ENCODE assay signal across 13 cellular contexts in the genomic region with DNA sequence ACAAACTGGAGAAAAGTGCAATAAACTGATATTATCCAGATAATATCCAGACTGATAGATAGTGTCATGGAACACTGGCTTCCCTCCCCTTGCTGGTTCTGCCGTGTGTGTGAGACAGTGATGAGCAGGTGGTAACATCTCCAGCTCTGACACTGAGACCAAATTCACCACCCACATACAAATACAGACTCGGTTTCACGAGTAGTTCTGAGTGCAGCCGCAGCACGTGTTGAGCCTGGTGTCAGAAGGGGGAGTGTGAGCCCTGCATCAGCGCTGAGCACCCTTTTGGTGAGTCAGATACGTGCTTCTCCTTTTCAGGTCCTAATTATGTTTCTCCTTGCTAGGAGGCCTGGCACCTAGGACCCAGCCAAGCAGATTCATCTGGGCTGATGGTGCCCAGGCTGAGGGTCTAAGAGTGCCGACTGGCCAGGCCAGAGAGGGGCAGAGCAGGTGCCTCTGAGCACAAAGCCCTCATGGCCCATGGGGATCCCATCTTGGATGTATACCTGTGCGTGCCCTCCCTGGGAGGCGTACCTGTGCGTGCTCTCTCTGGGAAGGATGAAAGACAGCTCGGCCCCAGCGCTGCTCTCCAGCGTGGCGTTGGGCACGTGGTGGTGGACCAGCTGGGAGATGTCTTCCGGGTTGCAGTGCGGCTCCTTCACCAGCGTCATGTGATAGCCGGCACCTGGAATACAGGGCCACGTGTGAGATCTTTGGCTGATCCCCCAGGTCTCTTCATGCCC. TPM values are rescaled to one million over a fixed set of nuclear protein-coding genes. Genes with fewer than 3 reads are reported as not detected.
A peak's percentile ranks its signal among the peaks of the same experiment; 100 is the strongest.
DNase-seq lines count a peak whose midpoint lies in the region; ATAC-seq and TF ChIP-seq lines count a peak whose summit lies in the region.
"Had no signal": no experiment of that assay in that cellular context is flagged by ENCODE, and none has a peak within 500 bp of the region (broad histone marks: within the 10 kb centered on the region; RNA-seq: fewer than 3 reads in every experiment).

No MANE protein-coding gene starts in this region.

- no peaks in the 10 kb centered on the region for H4K20me1 ChIP-seq in Karpas-422 (ENCODE audit: insufficient read depth, low read depth, low read length)

- peaks cover 7 to 16% of the 10 kb centered on the region in 2 donors for H3K4me1 Mint-ChIP-seq in natural killer cell
- H3K4me1 Mint-ChIP-seq: activated naive CD4-positive, alpha-beta T cell treated with anti-CD3 and anti-CD28 coated beads, Interleukin-2, amount 50 U/mL, for 24 hours; GM23338; WTC11 had no signal

- no peaks in the 10 kb centered on the region for H3K27me3 Mint-ChIP-seq in natural killer cell (ENCODE audit: low read depth in 2 of 2)
- H3K27me3 Mint-ChIP-seq: activated naive CD4-positive, alpha-beta T cell treated with anti-CD3 and anti-CD28 coated beads, Interleukin-2, amount 50 U/mL, for 24 hours had no signal

- peak overlapping the region; percentile 40 for H3K4me3 Mint-ChIP-seq in natural killer cell
- H3K4me3 Mint-ChIP-seq: activated naive CD4-positive, alpha-beta T cell treated with anti-CD3 and anti-CD28 coated beads, Interleukin-2, amount 50 U/mL, for 24 hours; GM23338; WTC11 had no signal

- peak; percentile 71 for DNase-seq in Karpas-422
- DNase-seq in natural killer cell, result no peak
- DNase-seq in NCI-H1436 (lab: John Stamatoyannopoulos, UW), result no peak
- no peak for DNase-seq in kidney tubule cell (ENCODE audit: low spot score)
- DNase-seq: dermis blood vessel endothelial cell, NCI-H146 had no signal

- no peaks in the 10 kb centered on the region for H3K36me3 ChIP-seq in Karpas-422 (ENCODE audit: insufficient read depth, low read length)

- H2AFZ ChIP-seq in Karpas-422 (ENCODE audit: low read length), result no peak overlapping the region

- no peaks in the 10 kb centered on the region for H3K36me3 Mint-ChIP-seq in natural killer cell
- H3K36me3 Mint-ChIP-seq: activated naive CD4-positive, alpha-beta T cell treated with anti-CD3 and anti-CD28 coated beads, Interleukin-2, amount 50 U/mL, for 24 hours; WTC11 had no signal

- H3K27me3 ChIP-seq in Karpas-422 (ENCODE audit: low read length), result no peaks in the 10 kb centered on the region
- H3K27me3 ChIP-seq: gastroesophageal sphincter had no signal

- H3K9me2 ChIP-seq in Karpas-422 (replicated peaks; ENCODE audit: insufficient read depth, low read length), result no peaks in the 10 kb centered on the region

- no peak overlapping the region for H3K4me2 ChIP-seq in Karpas-422 (ENCODE audit: low read depth, low read length, poor library complexity, severe bottlenecking)
- H3K4me2 ChIP-seq: GM23338 had no signal

- H3K4me1 ChIP-seq in Karpas-422 (ENCODE audit: low read length), result no peaks in the 10 kb centered on the region; the same call in 1 of the 2 replicates
- H3K4me1 ChIP-seq: gastroesophageal sphincter had no signal

- H3K27ac ChIP-seq in Karpas-422 (ENCODE audit: low read length), result no peak overlapping the region
- H3K27ac ChIP-seq: gastroesophageal sphincter had no signal

- H3K9ac ChIP-seq in Karpas-422 (ENCODE audit: low read length), result no peak overlapping the region

- intact Hi-C loops in natural killer cell (cut with micrococcal nuclease), result no loop called here

- peak overlapping the region in 1 of 2 donors; percentile 24 for H3K27ac Mint-ChIP-seq in natural killer cell
- H3K27ac Mint-ChIP-seq: activated naive CD4-positive, alpha-beta T cell treated with anti-CD3 and anti-CD28 coated beads, Interleukin-2, amount 50 U/mL, for 24 hours; GM23338; WTC11 had no signal

- no peak for TF ChIP-seq CTCF in natural killer cell (IDR thresholded peaks at IDR 0.05)

- H3K9me3 ChIP-seq in Karpas-422 (ENCODE audit: low read length), result no peaks in the 10 kb centered on the region
- H3K9me3 ChIP-seq: gastroesophageal sphincter had no signal

- no peaks in the 10 kb centered on the region for H3K9me3 Mint-ChIP-seq in natural killer cell
- H3K9me3 Mint-ChIP-seq: activated naive CD4-positive, alpha-beta T cell treated with anti-CD3 and anti-CD28 coated beads, Interleukin-2, amount 50 U/mL, for 24 hours; GM23338; WTC11 had no signal

- peak; percentile 58 for ATAC-seq in GM19023 (IDR thresholded peaks at IDR 0.05; ENCODE audit: unreplicated experiment)
- peak; percentile 74 to 92 (median 87) for ATAC-seq in natural killer cell
- no peak for ATAC-seq in GM21528 (IDR thresholded peaks at IDR 0.05; ENCODE audit: low FRiP score, unreplicated experiment)
- ATAC-seq: gastroesophageal sphincter, GM23338, Panc1, WTC11 had no signal

- no peaks in the 10 kb centered on the region for H3K79me2 ChIP-seq in Karpas-422 (ENCODE audit: low read length)

- H3K4me3 ChIP-seq in Karpas-422 (ENCODE audit: low read length), result no peak overlapping the region
- H3K4me3 ChIP-seq: gastroesophageal sphincter, GM23338 had no signal

RNA-seq across cellular contexts. Expression of gene RNPS1, which starts 27.3 kb away (rescaled TPM):
- 125 and 158 TPM in 2 replicates for total RNA-seq in Karpas-422 (2014; rRNA removed; shearing (Covaris generic); ENCODE audit: low replicate concordance)
- 100 to 1,000 TPM; 269 to 284 (median 273) TPM for total RNA-seq in natural killer cell

RNA-seq across cellular contexts. Expression of gene ECI1, which starts 43.8 kb away (rescaled TPM):
- 24.4 and 58.9 TPM in 2 replicates for total RNA-seq in Karpas-422 (2014; rRNA removed; shearing (Covaris generic); ENCODE audit: low replicate concordance)
- 10 to 100 TPM; 14.6 to 19.2 (median 19.0) TPM for total RNA-seq in natural killer cell

RNA-seq across cellular contexts. Expression of gene ABCA3, which starts 45.3 kb away (rescaled TPM):
- 0.37 and 0.87 TPM in 2 replicates for total RNA-seq in Karpas-422 (2014; rRNA removed; shearing (Covaris generic); ENCODE audit: low replicate concordance)
- 10 to 100 TPM; 12.2 to 17.5 (median 16.6) TPM for total RNA-seq in natural killer cell

RNA-seq across cellular contexts. Expression of gene DNASE1L2, which starts 59.0 kb away (rescaled TPM):
- 0.78 and 5.2 TPM in 2 replicates for total RNA-seq in Karpas-422 (2014; rRNA removed; shearing (Covaris generic); ENCODE audit: low replicate concordance)
- total RNA-seq in natural killer cell, result 1 to 10 TPM in 1 of 3 donors, under 1 TPM in 2; 0.19 to 1.4 (median 0.77) TPM
- total RNA-seq: GM23338 had no signal
